In the genomic region with DNA sequence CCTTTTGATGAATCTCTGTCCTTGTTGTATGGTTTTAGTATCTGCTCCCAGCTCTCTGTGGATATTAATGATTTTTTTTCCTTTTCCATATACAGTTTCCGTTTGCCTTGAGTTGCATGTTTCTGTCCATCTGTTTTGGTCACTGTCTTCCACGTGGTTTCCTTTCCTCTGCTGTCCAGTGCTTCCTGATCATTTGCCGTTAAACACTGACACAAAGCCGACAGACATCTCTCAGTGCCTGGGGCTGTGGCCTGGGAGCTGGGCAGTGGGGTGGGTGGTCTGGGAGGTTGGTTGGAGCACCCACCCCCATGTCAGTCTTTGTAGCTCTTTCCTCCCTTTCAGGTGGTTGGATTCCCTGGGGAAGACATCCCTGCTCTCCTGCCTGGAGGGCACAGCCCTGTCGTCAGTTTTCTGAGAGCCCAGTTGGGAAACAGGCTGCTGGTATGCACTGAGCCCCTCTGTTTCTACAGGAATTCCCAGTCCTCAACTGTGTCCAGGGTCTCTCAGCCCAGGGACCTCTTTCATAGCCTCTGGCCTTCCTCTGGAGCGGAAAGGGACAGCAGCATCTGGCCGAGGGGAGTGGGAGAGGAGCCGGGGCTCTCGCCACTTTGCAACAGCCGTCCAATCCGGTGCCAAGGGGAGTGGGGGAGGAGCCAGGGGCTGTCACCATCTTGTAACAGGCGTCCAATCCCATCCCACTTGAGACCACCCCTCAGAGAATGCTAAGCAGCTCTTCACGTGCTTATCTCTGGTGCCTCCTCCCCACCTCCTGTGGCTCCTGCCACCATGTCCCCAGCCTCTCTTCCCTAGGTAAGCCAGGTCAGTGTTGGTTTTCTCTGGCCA, we compare ENCODE assay signal across 15 cellular contexts.
"Had no signal": no experiment of that assay in that cellular context is flagged by ENCODE, and none has a peak within 500 bp of the region (broad histone marks: within the 10 kb centered on the region; RNA-seq: fewer than 3 reads in every experiment).

No MANE protein-coding gene starts in this region.

- DNase-seq: activated CD4-positive, alpha-beta T cell treated with anti-CD3 and anti-CD28 coated beads, Interleukin-2, amount 50 U/mL, for 48 hours; activated effector memory CD4-positive, alpha-beta T cell treated with Interleukin-2 at 50 U/mL for 16 hours; activated naive CD4-positive, alpha-beta T cell treated with anti-CD3 and anti-CD28 coated beads, Interleukin-2, amount 50 U/mL, for 16 hours; activated T-cell treated with anti-CD3 and anti-CD28 coated beads, Interleukin-2, amount 50 U/mL, for 24 hours; adrenal gland; caudate nucleus; esophagus squamous epithelium; naive B cell; nucleus accumbens; stimulated activated CD4-positive, alpha-beta T cell treated with anti-CD3 and anti-CD28 coated beads, Interleukin-1b, Interleukin-23, amount 100 ng/mL, for 48 hours; stimulated activated naive CD8-positive, alpha-beta T cell treated with anti-CD3 and anti-CD28 coated beads, Interleukin-15, amount 100 ng/mL, for 72 hours; upper lobe of left lung had no signal

- H3K4me1 ChIP-seq: prostate gland had no signal

- H3K9me3 ChIP-seq: adrenal gland, esophagus squamous epithelium, prostate gland, upper lobe of left lung had no signal

- H3K27ac ChIP-seq: adrenal gland, esophagus squamous epithelium, prostate gland, upper lobe of left lung, VCaP had no signal

- ATAC-seq: sciatic nerve; stimulated activated naive CD8-positive, alpha-beta T cell treated with anti-CD3 and anti-CD28 coated beads, Interleukin-15, amount 100 ng/mL, for 72 hours had no signal

- H3K36me3 ChIP-seq: adrenal gland, esophagus squamous epithelium, prostate gland, upper lobe of left lung had no signal

- H3K4me3 ChIP-seq: adrenal gland, esophagus squamous epithelium, prostate gland, upper lobe of left lung had no signal
